8 cellular contexts compared by ENCODE assay signal in the genomic region with DNA sequence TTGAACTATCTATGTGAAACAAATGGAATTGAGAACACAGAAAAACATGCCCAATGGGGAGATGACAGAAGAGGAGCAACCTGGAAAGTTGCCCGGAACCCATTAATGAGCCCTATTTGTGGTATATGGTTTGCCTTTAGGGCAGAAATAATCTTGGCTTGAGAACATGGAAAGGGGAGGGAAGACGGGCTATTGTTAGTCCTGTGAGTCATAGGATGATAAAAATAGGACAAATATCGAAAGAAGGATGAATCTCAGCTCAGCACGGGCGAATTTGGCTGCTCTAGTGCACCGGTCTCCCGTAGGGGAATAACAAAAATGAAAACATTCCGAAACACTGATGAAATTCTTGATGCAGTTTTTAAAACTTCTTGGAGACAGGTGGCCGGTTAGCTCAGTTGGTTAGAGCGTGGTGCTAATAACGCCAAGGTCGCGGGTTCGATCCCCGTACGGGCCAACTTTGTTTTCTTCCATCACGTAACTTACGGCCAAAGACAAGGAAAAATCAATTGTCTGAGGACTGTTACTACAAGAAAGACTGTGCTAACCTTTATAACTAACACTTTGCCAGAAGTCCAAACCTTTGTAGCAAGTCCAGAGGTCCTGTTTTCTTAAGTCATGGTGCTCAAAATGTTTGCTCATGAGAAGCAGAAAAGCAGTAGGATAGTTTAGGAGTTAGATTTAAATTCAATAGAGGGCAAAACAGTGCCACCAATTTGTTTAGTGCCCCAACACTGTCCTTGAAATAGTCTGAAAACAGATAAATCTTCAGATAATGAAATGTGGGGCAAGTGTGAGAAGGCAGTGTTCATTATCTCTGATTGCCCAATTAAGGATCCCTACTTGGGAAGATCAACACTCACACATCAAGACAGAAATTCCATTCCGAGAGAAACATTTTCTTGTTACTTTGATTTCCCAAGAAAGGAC. TPM values are rescaled to one million over a fixed set of nuclear protein-coding genes. Genes with fewer than 3 reads are reported as not detected.
DNase-seq lines count a peak whose midpoint lies in the region; ATAC-seq and TF ChIP-seq lines count a peak whose summit lies in the region.

No MANE protein-coding gene starts in this region.

- TF ChIP-seq CTCF in coronary artery (IDR thresholded peaks at IDR 0.05) (no peak), liver (IDR thresholded peaks at IDR 0.05; ENCODE audit: low read depth, low read length, missing input control) (no peak)

- no peaks in the 10 kb centered on the region for H3K27me3 ChIP-seq in liver (ENCODE audit: control insufficient read depth in 4 of 4, insufficient read depth in 4 of 4, low read length in 3 of 4)

- peak; percentile 43 for ATAC-seq in GM18502 (IDR thresholded peaks at IDR 0.05; ENCODE audit: poor library complexity, unreplicated experiment)
- ATAC-seq in HG03064 (IDR thresholded peaks at IDR 0.05; ENCODE audit: low read depth, unreplicated experiment), result peak; percentile 37

- H3K4me3 ChIP-seq in coronary artery, result peak overlapping the region; percentile 67
- peak overlapping the region; percentile 41 to 45 (median 43) for H3K4me3 ChIP-seq in liver (ENCODE audit: low read depth in 1 of 3, low read length in 3 of 3)

- H3K36me3 ChIP-seq in liver (ENCODE audit: control insufficient read depth in 4 of 4, insufficient read depth in 3 of 4, low read depth in 1 of 4, low read length in 3 of 4), result no peaks in the 10 kb centered on the region

- peak; percentile 48 for DNase-seq in NCI-H345 treated with DMSO at 0.1 percent for 48 hours (lab: John Stamatoyannopoulos, UW; ENCODE audit: unreplicated experiment)
- DNase-seq in activated CD4-positive, CD25-positive, alpha-beta regulatory T cell treated with anti-CD3 and anti-CD28 coated beads, Interleukin-2, amount 50 U/mL, for 72 hours, result peak; percentile 80
- DNase-seq in coronary artery (ENCODE audit: low spot score), result peak; percentile 83
- peak; percentile 74 for DNase-seq in stimulated activated CD4-positive, alpha-beta T cell treated with anti-CD3 and anti-CD28 coated beads, Interleukin-2, amount 100 ng/mL, for 4 hours (ENCODE audit: low read depth)
- DNase-seq in mesenteric fat pad (ENCODE audit: low spot score), result no peak

- peak overlapping the region in 1 of 2 donors; percentile 69 for H3K9ac ChIP-seq in liver (ENCODE audit: low read depth in 1 of 2, low read length in 2 of 2)

- no peak for TF ChIP-seq RAD21 in liver (IDR thresholded peaks at IDR 0.05)

- H3K9me3 ChIP-seq in liver (ENCODE audit: control insufficient read depth in 4 of 4, low read length in 3 of 4), result peaks cover 0 to 2% (median 0%) of the 10 kb centered on the region in 4 donors

- WGBS in liver, result 2% methylated on average over 19 of the region's 19 CpGs

- peak overlapping the region; percentile 75 to 84 for H3K27ac ChIP-seq in coronary artery
- H3K27ac ChIP-seq in liver (ENCODE audit: low read depth in 1 of 2, low read length in 2 of 2), result peak overlapping the region; percentile 25 to 51

- H3K4me1 ChIP-seq in liver (ENCODE audit: control insufficient read depth in 4 of 4, insufficient read depth in 4 of 4, low read length in 3 of 4), result peaks cover 4 to 21% (median 17%) of the 10 kb centered on the region in 4 donors

TF ChIP-seq in liver, 16 proteins besides CTCF, POLR2A, EP300 and RAD21:
- TF ChIP-seq FOXA1 (IDR thresholded peaks at IDR 0.05) (no peak), GABPA (IDR thresholded peaks at IDR 0.05 in 1 of 2, conservative IDR thresholded peaks at IDR 0.05 in 1 of 2) (no peak), FOXA2 (IDR thresholded peaks at IDR 0.05) (no peak), HNF4G (IDR thresholded peaks at IDR 0.05) (no peak), NR2F2 (IDR thresholded peaks at IDR 0.05) (peak; percentile 33), HNF4A (conservative IDR thresholded peaks at IDR 0.05) (peak; percentile 47 to 83), ZBTB33 (IDR thresholded peaks at IDR 0.05) (no peak), TAF1 (conservative IDR thresholded peaks at IDR 0.05) (no peak), ATF3 (IDR thresholded peaks at IDR 0.05) (peak; percentile 100), SP1 (IDR thresholded peaks at IDR 0.05) (no peak), JUND (IDR thresholded peaks at IDR 0.05) (peak in 1 of 2 donors; percentile 57), YY1 (IDR thresholded peaks at IDR 0.05) (peak; percentile 35), REST (IDR thresholded peaks at IDR 0.05) (no peak), RXRA (IDR thresholded peaks at IDR 0.05) (peak; percentile 44 to 63), EGR1 (IDR thresholded peaks at IDR 0.05; ENCODE audit: low read depth in 2 of 2) (no peak)
- TF ChIP-seq, protein P1, sequence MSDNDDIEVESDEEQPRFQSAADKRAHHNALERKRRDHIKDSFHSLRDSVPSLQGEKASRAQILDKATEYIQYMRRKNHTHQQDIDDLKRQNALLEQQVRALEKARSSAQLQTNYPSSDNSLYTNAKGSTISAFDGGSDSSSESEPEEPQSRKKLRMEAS (IDR thresholded peaks at IDR 0.05), result peak; percentile 59

RNA-seq across cellular contexts. Expression of gene HMGN4, which starts 15.8 kb away (rescaled TPM):
- total RNA-seq in liver (10 to 100 TPM; 10.2 to 13.3 TPM), mesenteric fat pad (52.6 TPM)
- polyA plus RNA-seq in liver, result 1 to 10 TPM; 8.2 to 9.9 TPM

RNA-seq across cellular contexts. Expression of gene ABT1, which starts 42.7 kb away (rescaled TPM):
- total RNA-seq in liver (10 to 100 TPM in 1 of 2 donors, 1 to 10 TPM in 1; 9.2 to 13.0 TPM), mesenteric fat pad (12.0 TPM)
- polyA plus RNA-seq in liver, result 10 to 100 TPM in 1 of 2 donors, 1 to 10 TPM in 1; 8.3 to 10.7 TPM

RNA-seq across cellular contexts. Expression of gene BTN1A1, which starts 53.9 kb away (rescaled TPM):
- not detected for total RNA-seq in liver
- under 1 TPM in 1 of 2 donors, not detected in 1; 0.06 TPM for polyA plus RNA-seq in liver
- total RNA-seq in mesenteric fat pad, result not detected
